ENCODE assay signal across 8 cellular contexts in genomic region chr2:112048887-112049286, GRCh38. TPM values are rescaled to one million over a fixed set of nuclear protein-coding genes. Genes with fewer than 3 reads are reported as not detected.
DNase-seq lines count a peak whose midpoint lies in the region; ATAC-seq and TF ChIP-seq lines count a peak whose summit lies in the region.

No MANE protein-coding gene starts in this region.

- H3K27ac Mint-ChIP-seq in T-helper 17 cell = no peak overlapping the region

- H3K36me3 Mint-ChIP-seq in T-helper 17 cell (ENCODE audit: low read depth) = peaks cover 3% of the 10 kb centered on the region

- H3K4me3 Mint-ChIP-seq in T-helper 17 cell = no peak overlapping the region

- peak; percentile 86 for ATAC-seq in T-helper 17 cell
- peak; percentile 79 for ATAC-seq in omental fat pad (ENCODE audit: low FRiP score)
- ATAC-seq in HG03442 (IDR thresholded peaks at IDR 0.05; ENCODE audit: unreplicated experiment) = no peak
- no peak for ATAC-seq in HG02885 (IDR thresholded peaks at IDR 0.05; ENCODE audit: poor library complexity, unreplicated experiment)

- H3K9me3 ChIP-seq in T-helper 17 cell (ENCODE audit: control insufficient read depth, low read length, poor library complexity, severe bottlenecking) = no peaks in the 10 kb centered on the region

- TF ChIP-seq CTCF in GM12864 (IDR thresholded peaks at IDR 0.05; ENCODE audit: low read depth, low read length, missing control alignments) (peak; percentile 61), fibroblast of pulmonary artery (IDR thresholded peaks at IDR 0.05; ENCODE audit: low read length, missing control alignments) (peak; percentile 87), omental fat pad (IDR thresholded peaks at IDR 0.05) (no peak)

- H3K4me1 Mint-ChIP-seq in T-helper 17 cell = peaks cover 5% of the 10 kb centered on the region

- H3K4me3 ChIP-seq in GM12864 (ENCODE audit: low read depth, low read length) (no peak overlapping the region), fibroblast of pulmonary artery (replicated peaks; ENCODE audit: low read depth, low read length) (no peak overlapping the region)

- DNase-seq in AG08396 (ENCODE audit: low spot score) = peak; percentile 32
- DNase-seq in GM12864 (ENCODE audit: low read depth) = no peak
- peak; percentile 59 for DNase-seq in NCI-H1436 treated with DMSO at 0.1 percent for 48 hours (lab: John Stamatoyannopoulos, UW)
- DNase-seq in T-helper 17 cell = no peak
- DNase-seq in fibroblast of pulmonary artery (ENCODE audit: low read depth) = peak; percentile 85
- no peak for DNase-seq in omental fat pad (ENCODE audit: low spot score)

- H3K27me3 Mint-ChIP-seq in T-helper 17 cell = peaks cover 8% of the 10 kb centered on the region

RNA-seq across cellular contexts. Expression of gene TMEM87B, which starts 6.2 kb away (rescaled TPM):
- total RNA-seq in T-helper 17 cell = 10 to 100 TPM; 16.3 to 23.1 TPM
- total RNA-seq in omental fat pad = 10 to 100 TPM; 18.6 to 24.6 (median 22.6) TPM

Comparison
In these comparisons a context has a peak if more than half of its experiments do, and no peak if none do; other contexts are left out.
1. DNase-seq: peak in AG08396 (single experiment), NCI-H1436 treated with DMSO at 0.1 percent for 48 hours (single experiment) and fibroblast of pulmonary artery (single experiment); none in GM12864 (single experiment), T-helper 17 cell (0 of 3) and omental fat pad (single experiment).
2. CTCF ChIP-seq: peak in GM12864 (single experiment) and fibroblast of pulmonary artery (single experiment); none in omental fat pad (0 of 3).
3. ATAC-seq: peak in T-helper 17 cell (single experiment) and omental fat pad (single experiment); none in HG03442 (single experiment) and HG02885 (single experiment).